In the genomic region with DNA sequence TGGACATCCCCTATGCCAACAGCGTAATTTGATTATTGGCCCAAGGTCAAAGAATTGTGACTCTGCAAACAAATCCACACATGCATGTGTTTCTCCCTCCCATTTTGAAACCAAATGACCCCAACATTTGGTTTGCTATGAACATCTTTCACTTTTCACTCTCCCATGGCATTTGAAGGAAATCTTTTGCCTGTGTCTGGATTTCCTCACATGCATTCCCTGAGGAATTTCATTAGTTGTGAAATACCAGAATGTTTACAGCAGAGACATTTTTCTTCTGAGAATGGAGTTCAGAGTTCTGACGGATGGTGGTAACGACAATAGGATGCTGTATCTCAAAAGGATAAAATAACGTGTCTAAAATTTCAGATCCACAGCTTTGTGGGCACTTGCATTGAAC, we compare ENCODE assay signal across 18 cellular contexts.
DNase-seq lines count a peak whose midpoint lies in the region; ATAC-seq and TF ChIP-seq lines count a peak whose summit lies in the region.
"Had no signal": no experiment of that assay in that cellular context is flagged by ENCODE, and none has a peak within 500 bp of the region (broad histone marks: within the 10 kb centered on the region; RNA-seq: fewer than 3 reads in every experiment).

No MANE protein-coding gene starts in this region.

- CTCF ChIA-PET in AG04450 (lab: Charles Lee), result interaction anchor here (1.6 kb wide), 1 partner anchor 17 kb away, joined by 10 read pairs; no protein-coding TSS in a partner anchor

- DNase-seq in AG04450 (ENCODE audit: low read depth, low spot score) (peak; percentile 15), EL (peak; percentile 18), NCI-H748 (lab: John Stamatoyannopoulos, UW; ENCODE audit: unreplicated experiment) (peak; percentile 96), foreskin fibroblast (peak; percentile 41 to 72), G401 (ENCODE audit: low spot score) (no peak), DMS53 (lab: John Stamatoyannopoulos, UW) (no peak), NCI-H1436 (lab: John Stamatoyannopoulos, UW) (no peak)
- DNase-seq: activated CD4-positive, alpha-beta T cell treated with anti-CD3 and anti-CD28 coated beads for 1 hour; activated CD8-positive, alpha-beta memory T cell treated with anti-CD3 and anti-CD28 coated beads, Interleukin-2, amount 50 U/mL, for 4 hours; activated naive CD4-positive, alpha-beta T cell; heart right ventricle; HFFc6; NCI-H446 treated with DMSO at 0.1 percent for 48 hours; retina; SJCRH30 had no signal

- TF ChIP-seq CTCF in AG04450 (IDR thresholded peaks at IDR 0.05; ENCODE audit: low read depth, low read length) (no peak), foreskin fibroblast (IDR thresholded peaks at IDR 0.05; ENCODE audit: low read depth, low read length) (no peak)

- no peak for ATAC-seq in GM21576 (IDR thresholded peaks at IDR 0.05; ENCODE audit: unreplicated experiment)

- POLR2A ChIA-PET in AG04450 (lab: Yijun Ruan, JAX), result no interaction called here

- in situ Hi-C loops in G401 (cut with HindIII; ENCODE audit: low sequenced_read_pairs), result no loop called here

- H3K9me3 ChIP-seq in AG04450 (ENCODE audit: control insufficient read depth, insufficient read depth, low read length), result no peaks in the 10 kb centered on the region
- H3K9me3 ChIP-seq: ascending aorta, heart right ventricle, SJCRH30 had no signal

- no peak overlapping the region for H3K27ac ChIP-seq in AG04450 (ENCODE audit: low read depth, low read length)
- H3K27ac ChIP-seq: ascending aorta, epithelial cell of prostate, heart right ventricle, SJCRH30 had no signal

- peaks cover 8% of the 10 kb centered on the region for H3K27me3 ChIP-seq in AG04450 (ENCODE audit: control insufficient read depth, insufficient read depth, low read length)
- H3K27me3 ChIP-seq: ascending aorta, SJCRH30 had no signal

- H3K4me3 ChIP-seq in AG04450 (ENCODE audit: low read depth, low read length), result no peak overlapping the region
- no peak overlapping the region for H3K4me3 ChIP-seq in foreskin fibroblast (ENCODE audit: low read depth in 1 of 2, low read length in 2 of 2)
- H3K4me3 ChIP-seq: ascending aorta, heart right ventricle, SJCRH30 had no signal

Comparison
In these comparisons a context has a peak if more than half of its experiments do, and no peak if none do; other contexts are left out.
1. DNase-seq: peak in AG04450 (single experiment), EL (single experiment), NCI-H748 (single experiment) and foreskin fibroblast (2 of 2); none in G401 (single experiment), DMS53 (single experiment) and NCI-H1436 (single experiment).